ENCODE assay signal across 7 cellular contexts in the genomic region with DNA sequence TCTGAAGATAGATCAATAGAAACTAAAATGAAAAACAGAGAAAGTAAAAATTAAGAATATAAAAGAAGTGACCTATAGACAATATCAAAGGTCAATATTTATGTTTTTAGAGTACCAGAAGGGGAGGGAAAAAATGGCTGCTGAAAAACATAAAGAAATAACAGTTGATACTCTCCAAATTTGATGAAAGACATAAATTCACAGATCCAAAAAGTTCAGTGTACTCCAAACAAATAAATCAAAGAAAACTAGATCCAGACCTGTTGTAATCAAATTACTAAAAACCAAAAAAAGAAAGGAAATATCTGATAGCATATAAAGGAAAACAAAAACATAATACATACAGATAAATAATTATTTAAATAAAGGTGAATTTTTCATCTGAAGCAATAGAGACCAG.
"Had no signal": no experiment of that assay in that cellular context is flagged by ENCODE, and none has a peak within 500 bp of the region (broad histone marks: within the 10 kb centered on the region; RNA-seq: fewer than 3 reads in every experiment).

No MANE protein-coding gene starts in this region.

- H3K4me3 ChIP-seq: GM12878 had no signal

- FAIRE-seq: GM12878, GM12891, GM12892, GM18507, GM19239 had no signal

- DNase-seq: GDM1, GF-D8 had no signal

- ATAC-seq: GM12878 had no signal
